In genomic region chr16:58243528-58244004, GRCh38 we compare ENCODE assay signal across 1 cellular context.
TF ChIP-seq lines count a peak whose summit lies in the region.

No MANE protein-coding gene starts in this region.

TF ChIP-seq in HepG2, 621 proteins besides CTCF, POLR2A, EP300 and RAD21 (continued from another document):
- no peak for TF ChIP-seq ZBTB40 (IDR thresholded peaks at IDR 0.05)
- peak; percentile 83; the same call in 1 of the 2 replicates for TF ChIP-seq ZBTB40 (CRISPR knock-in tag; IDR thresholded peaks at IDR 0.05)
- no peak for TF ChIP-seq IRF9 (CRISPR knock-in tag; IDR thresholded peaks at IDR 0.05; ENCODE audit: borderline replicate concordance)
